ENCODE assay signal across 24 cellular contexts in genomic region chr6:133333852-133334251, GRCh38.
"Had no signal": no experiment of that assay in that cellular context is flagged by ENCODE, and none has a peak within 500 bp of the region (broad histone marks: within the 10 kb centered on the region; RNA-seq: fewer than 3 reads in every experiment).

No MANE protein-coding gene starts in this region.

- H3K4me1 Mint-ChIP-seq: naive thymus-derived CD4-positive, alpha-beta T cell; stimulated activated effector memory CD8-positive, alpha-beta T cell treated with anti-CD3 and anti-CD28 coated beads, Interleukin-12 subunit alpha, Interleukin-12 subunit beta, amount 100 ng/mL, for 72 hours had no signal

- H3K4me3 ChIP-seq: left ventricle myocardium inferior, lung, mucosa of descending colon, ovary, spleen, suprapubic skin, thoracic aorta, tibial nerve, uterus had no signal

- H3K36me3 Mint-ChIP-seq: naive thymus-derived CD4-positive, alpha-beta T cell; natural killer cell treated with Interleukin-12 subunit alpha and Interleukin-12 subunit beta and Interleukin-15 and Interleukin-18, amount 100 ng/mL, for 72 hours; stimulated activated effector memory CD8-positive, alpha-beta T cell treated with anti-CD3 and anti-CD28 coated beads, Interleukin-12 subunit alpha, Interleukin-12 subunit beta, amount 100 ng/mL, for 72 hours had no signal

- H3K27me3 Mint-ChIP-seq: naive thymus-derived CD4-positive, alpha-beta T cell; natural killer cell treated with Interleukin-12 subunit alpha and Interleukin-12 subunit beta and Interleukin-15 and Interleukin-18, amount 100 ng/mL, for 72 hours; progenitor cell of endocrine pancreas had no signal

- H3K36me3 ChIP-seq: left ventricle myocardium inferior, ovary, spleen, suprapubic skin, thoracic aorta, tibial nerve, uterus had no signal

- ATAC-seq: mucosa of descending colon; naive thymus-derived CD4-positive, alpha-beta T cell; natural killer cell treated with Interleukin-12 subunit alpha and Interleukin-12 subunit beta and Interleukin-15 and Interleukin-18, amount 100 ng/mL, for 72 hours; right cardiac atrium; sciatic nerve; stimulated activated effector memory CD8-positive, alpha-beta T cell treated with anti-CD3 and anti-CD28 coated beads, Interleukin-12 subunit alpha, Interleukin-12 subunit beta, amount 100 ng/mL, for 72 hours had no signal

- H3K27me3 ChIP-seq: ovary, spleen, suprapubic skin, tibial nerve, uterus had no signal

- H3K27ac Mint-ChIP-seq: naive thymus-derived CD4-positive, alpha-beta T cell; natural killer cell treated with Interleukin-12 subunit alpha and Interleukin-12 subunit beta and Interleukin-15 and Interleukin-18, amount 100 ng/mL, for 72 hours; progenitor cell of endocrine pancreas; stimulated activated effector memory CD8-positive, alpha-beta T cell treated with anti-CD3 and anti-CD28 coated beads, Interleukin-12 subunit alpha, Interleukin-12 subunit beta, amount 100 ng/mL, for 72 hours; stimulated activated naive CD8-positive, alpha-beta T cell treated with anti-CD3 and anti-CD28 coated beads, Interleukin-15, Interleukin-2, amounts not matched to agents 100 ng/mL and 50 ng/mL, for 24 hours; type B pancreatic cell had no signal

- DNase-seq: hippocampal formation; kidney; left ventricle myocardium inferior; mesendoderm; midbrain; mucosa of descending colon; naive thymus-derived CD4-positive, alpha-beta T cell; ovary; right cardiac atrium; small intestine; spleen; stimulated activated CD4-positive, alpha-beta T cell treated with anti-CD3 and anti-CD28 coated beads, Interleukin-4, amount 100 ng/mL, for 24 hours; stimulated activated naive CD4-positive, alpha-beta T cell; uterus had no signal

- H3K4me1 ChIP-seq: spleen, suprapubic skin, tibial nerve, uterus had no signal

- H3K4me3 Mint-ChIP-seq: naive thymus-derived CD4-positive, alpha-beta T cell; natural killer cell treated with Interleukin-12 subunit alpha and Interleukin-12 subunit beta and Interleukin-15 and Interleukin-18, amount 100 ng/mL, for 72 hours; stimulated activated effector memory CD8-positive, alpha-beta T cell treated with anti-CD3 and anti-CD28 coated beads, Interleukin-12 subunit alpha, Interleukin-12 subunit beta, amount 100 ng/mL, for 72 hours; stimulated activated naive CD8-positive, alpha-beta T cell treated with anti-CD3 and anti-CD28 coated beads, Interleukin-15, Interleukin-2, amounts not matched to agents 100 ng/mL and 50 ng/mL, for 24 hours; type B pancreatic cell had no signal

- H3K9me3 Mint-ChIP-seq: stimulated activated effector memory CD8-positive, alpha-beta T cell treated with anti-CD3 and anti-CD28 coated beads, Interleukin-12 subunit alpha, Interleukin-12 subunit beta, amount 100 ng/mL, for 72 hours; stimulated activated naive CD8-positive, alpha-beta T cell treated with anti-CD3 and anti-CD28 coated beads, Interleukin-15, Interleukin-2, amounts not matched to agents 100 ng/mL and 50 ng/mL, for 24 hours had no signal

- H3K27ac ChIP-seq: left ventricle myocardium inferior, ovary, spleen, suprapubic skin, thoracic aorta, tibial nerve, uterus had no signal
